ENCODE assay signal across 1 cellular context in genomic region chr12:109461846-109462766, GRCh38.
TF ChIP-seq lines count a peak whose summit lies in the region.

No MANE protein-coding gene starts in this region.

TF ChIP-seq in SK-N-SH, 30 proteins besides CTCF, POLR2A, EP300 and RAD21 (continued from another document):
- TF ChIP-seq ZBTB33 (IDR thresholded peaks at IDR 0.05; ENCODE audit: borderline replicate concordance, low read depth) (peak; percentile 36; the same call in 1 of the 2 replicates), RFX5 (IDR thresholded peaks at IDR 0.05; ENCODE audit: low read length) (no peak), CHD2 (IDR thresholded peaks at IDR 0.05; ENCODE audit: low read length, partially characterized antibody) (peak; percentile 86), MXI1 (IDR thresholded peaks at IDR 0.05; ENCODE audit: low read depth, low read length) (peak; percentile 13; the same call in 1 of the 2 replicates), TAF1 (IDR thresholded peaks at IDR 0.05; ENCODE audit: borderline replicate concordance, low read depth, low read length) (no peak), GABPA (IDR thresholded peaks at IDR 0.05; ENCODE audit: low read depth) (no peak), SMC3 (IDR thresholded peaks at IDR 0.05; ENCODE audit: low read depth, low read length) (no peak), MEF2A (IDR thresholded peaks at IDR 0.05; ENCODE audit: borderline replicate concordance, low read depth) (no peak), RCOR1 (IDR thresholded peaks at IDR 0.05; ENCODE audit: low read length) (peak; percentile 25; the same call in 1 of the 2 replicates)
- TF ChIP-seq, protein P1, sequence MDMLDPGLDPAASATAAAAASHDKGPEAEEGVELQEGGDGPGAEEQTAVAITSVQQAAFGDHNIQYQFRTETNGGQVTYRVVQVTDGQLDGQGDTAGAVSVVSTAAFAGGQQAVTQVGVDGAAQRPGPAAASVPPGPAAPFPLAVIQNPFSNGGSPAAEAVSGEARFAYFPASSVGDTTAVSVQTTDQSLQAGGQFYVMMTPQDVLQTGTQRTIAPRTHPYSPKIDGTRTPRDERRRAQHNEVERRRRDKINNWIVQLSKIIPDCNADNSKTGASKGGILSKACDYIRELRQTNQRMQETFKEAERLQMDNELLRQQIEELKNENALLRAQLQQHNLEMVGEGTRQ (IDR thresholded peaks at IDR 0.05; ENCODE audit: borderline replicate concordance, low read depth, low read length), result no peak
- TF ChIP-seq, protein P2, sequence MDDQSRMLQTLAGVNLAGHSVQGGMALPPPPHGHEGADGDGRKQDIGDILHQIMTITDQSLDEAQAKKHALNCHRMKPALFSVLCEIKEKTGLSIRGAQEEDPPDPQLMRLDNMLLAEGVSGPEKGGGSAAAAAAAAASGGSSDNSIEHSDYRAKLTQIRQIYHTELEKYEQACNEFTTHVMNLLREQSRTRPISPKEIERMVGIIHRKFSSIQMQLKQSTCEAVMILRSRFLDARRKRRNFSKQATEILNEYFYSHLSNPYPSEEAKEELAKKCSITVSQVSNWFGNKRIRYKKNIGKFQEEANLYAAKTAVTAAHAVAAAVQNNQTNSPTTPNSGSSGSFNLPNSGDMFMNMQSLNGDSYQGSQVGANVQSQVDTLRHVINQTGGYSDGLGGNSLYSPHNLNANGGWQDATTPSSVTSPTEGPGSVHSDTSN (IDR thresholded peaks at IDR 0.05), result peak; percentile 81
